1 cellular context compared by ENCODE assay signal in the genomic region with DNA sequence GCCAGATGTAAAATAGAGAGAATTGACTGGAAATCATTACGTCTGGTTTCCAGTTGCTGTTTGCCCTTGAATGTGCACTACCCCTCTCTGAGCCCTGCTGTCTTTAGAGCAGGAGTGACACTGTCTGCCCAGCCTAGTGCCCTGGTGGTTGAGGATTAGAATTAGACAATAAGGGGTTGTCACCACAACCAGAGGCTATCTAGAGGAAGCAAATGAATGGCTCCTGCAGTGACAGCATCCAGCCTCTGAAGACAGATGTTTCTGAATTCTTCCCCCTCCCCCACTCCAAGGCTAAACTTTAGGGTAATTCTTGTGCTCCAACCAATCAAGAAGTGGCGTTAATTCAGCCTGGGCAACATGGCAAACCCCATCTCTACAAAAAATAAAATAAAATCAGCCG.
TF ChIP-seq lines count a peak whose summit lies in the region.

No MANE protein-coding gene starts in this region.

TF ChIP-seq in K562, 482 proteins besides CTCF, POLR2A, EP300 and RAD21:
- TF ChIP-seq RBM25 (IDR thresholded peaks at IDR 0.05; ENCODE audit: low read depth, low read length, severe bottlenecking) (peak; percentile 32), ZNF431 (CRISPR knock-in tag; IDR thresholded peaks at IDR 0.05) (no peak), ZFP36 (IDR thresholded peaks at IDR 0.05; ENCODE audit: low read depth, low read length, partially characterized antibody) (peak; percentile 21), CBFA2T3 (IDR thresholded peaks at IDR 0.05) (0 out of 2 replicates have a peak, but pooled peaks have one; percentile 7)
